ENCODE assay signal across 16 cellular contexts in the genomic region with DNA sequence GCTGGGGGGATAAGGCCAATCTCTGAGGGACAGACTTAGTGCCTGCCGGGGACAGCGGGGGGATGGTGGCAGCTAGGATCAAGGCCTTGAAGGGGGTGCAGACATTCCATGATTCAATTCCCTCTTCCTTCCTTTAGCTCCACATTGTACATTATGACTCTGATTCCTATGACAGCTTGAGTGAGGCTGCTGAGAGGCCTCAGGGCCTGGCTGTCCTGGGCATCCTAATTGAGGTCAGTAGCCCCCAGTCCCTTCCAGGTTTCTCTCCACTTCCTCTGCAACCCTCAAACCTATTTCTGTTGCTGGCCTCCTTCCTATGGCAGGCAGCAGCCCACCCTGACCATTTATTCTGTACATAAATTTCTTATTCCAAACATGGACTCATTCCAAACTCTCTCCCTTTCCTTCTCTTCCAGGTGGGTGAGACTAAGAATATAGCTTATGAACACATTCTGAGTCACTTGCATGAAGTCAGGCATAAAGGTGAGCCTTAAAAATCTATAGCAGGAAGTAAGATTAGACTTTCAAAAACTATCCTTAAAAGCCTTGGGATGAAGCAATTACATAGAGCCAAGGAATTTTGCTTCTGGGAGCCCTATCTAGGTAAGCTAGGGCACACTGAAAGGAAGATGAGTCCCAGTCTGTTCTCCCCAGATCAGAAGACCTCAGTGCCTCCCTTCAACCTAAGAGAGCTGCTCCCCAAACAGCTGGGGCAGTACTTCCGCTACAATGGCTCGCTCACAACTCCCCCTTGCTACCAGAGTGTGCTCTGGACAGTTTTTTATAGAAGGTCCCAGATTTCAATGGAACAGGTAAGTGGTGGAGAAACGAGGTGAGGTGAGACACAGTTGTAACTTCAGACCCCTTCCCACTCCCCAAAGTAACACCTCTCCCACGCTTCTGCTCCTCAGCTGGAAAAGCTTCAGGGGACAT. TPM values are rescaled to one million over a fixed set of nuclear protein-coding genes. Genes with fewer than 3 reads are reported as not detected.
DNase-seq lines count a peak whose midpoint lies in the region; ATAC-seq and TF ChIP-seq lines count a peak whose summit lies in the region.
"Had no signal": no experiment of that assay in that cellular context is flagged by ENCODE, and none has a peak within 500 bp of the region (broad histone marks: within the 10 kb centered on the region; RNA-seq: fewer than 3 reads in every experiment).

No MANE protein-coding gene starts in this region.

- H3K4me3 Mint-ChIP-seq in brain (peak overlapping the region in 1 of 5 experiments; percentile 49), nephron progenitor cell (no peak overlapping the region)
- H3K4me3 Mint-ChIP-seq: activated naive CD8-positive, alpha-beta T cell treated with anti-CD3 and anti-CD28 coated beads for 36 hours had no signal

- H3K4me1 ChIP-seq in BE2C = no peaks in the 10 kb centered on the region

- no peaks in the 10 kb centered on the region for H3K27me3 ChIP-seq in BE2C
- H3K27me3 ChIP-seq: esophagus muscularis mucosa had no signal

- peaks cover 20% of the 10 kb centered on the region for H3K36me3 ChIP-seq in BE2C

- H3K36me3 Mint-ChIP-seq in brain (peaks cover 20% of the 10 kb centered on the region), nephron progenitor cell (ENCODE audit: low read depth) (peaks cover 35% of the 10 kb centered on the region)

- H3K4me1 Mint-ChIP-seq in brain (peaks cover 39% of the 10 kb centered on the region), nephron progenitor cell (peaks cover 53% of the 10 kb centered on the region)

- TF ChIP-seq CTCF in brain (conservative IDR thresholded peaks at IDR 0.05) (no peak), nephron progenitor cell (IDR thresholded peaks at IDR 0.05) (no peak), BE2C (IDR thresholded peaks at IDR 0.05; ENCODE audit: low read depth, low read length) (no peak)

- peak; percentile 13 for TF ChIP-seq POLR2A in GM19099 (IDR thresholded peaks at IDR 0.05; ENCODE audit: extremely low read depth, insufficient read length, low read depth)

- ATAC-seq in HG03025 (IDR thresholded peaks at IDR 0.05; ENCODE audit: low FRiP score, unreplicated experiment) = no peak
- ATAC-seq: heart left ventricle had no signal

- DNase-seq in NAMALWA (ENCODE audit: low spot score) = peak; percentile 53
- no peak for DNase-seq in nephron progenitor cell
- DNase-seq in activated CD4-positive, alpha-beta T cell treated with anti-CD3 and anti-CD28 coated beads for 48 hours = no peak
- no peak for DNase-seq in stimulated activated CD4-positive, alpha-beta T cell treated with anti-CD3 and anti-CD28 coated beads, Interleukin-12 subunit alpha, Interleukin-12 subunit beta, amount 100 ng/mL, for 4 hours
- DNase-seq in BE2C = no peak
- DNase-seq: activated naive CD8-positive, alpha-beta T cell treated with anti-CD3 and anti-CD28 coated beads for 36 hours; C1 segment of cervical spinal cord; heart left ventricle; kidney; MV-4-11 had no signal

- H3K27me3 Mint-ChIP-seq in brain = no peaks in the 10 kb centered on the region
- peaks cover 5% of the 10 kb centered on the region for H3K27me3 Mint-ChIP-seq in nephron progenitor cell (ENCODE audit: low read depth, poor library complexity)

- H3K9me3 Mint-ChIP-seq in brain = no peaks in the 10 kb centered on the region
- H3K9me3 Mint-ChIP-seq in nephron progenitor cell = no peaks in the 10 kb centered on the region
- H3K9me3 Mint-ChIP-seq: activated naive CD8-positive, alpha-beta T cell treated with anti-CD3 and anti-CD28 coated beads for 36 hours had no signal

- no peaks in the 10 kb centered on the region for H3K9me3 ChIP-seq in BE2C
- H3K9me3 ChIP-seq: esophagus muscularis mucosa, heart left ventricle, prostate gland, tibial artery had no signal

- no peak overlapping the region for H3K4me3 ChIP-seq in BE2C (ENCODE audit: low read depth, low read length)
- H3K4me3 ChIP-seq: esophagus muscularis mucosa, heart left ventricle, prostate gland, tibial artery had no signal

- H3K27ac Mint-ChIP-seq in brain = peak overlapping the region; percentile 9 to 92 (median 70)
- H3K27ac Mint-ChIP-seq in nephron progenitor cell = peak overlapping the region; percentile 79
- H3K27ac Mint-ChIP-seq: activated naive CD8-positive, alpha-beta T cell treated with anti-CD3 and anti-CD28 coated beads for 36 hours had no signal

RNA-seq across cellular contexts. Expression of a gene that starts 5.1 kb away (rescaled TPM):
- 18.1 TPM for polyA plus RNA-seq in brain (ENCODE audit: insufficient read depth, low read depth, low replicate concordance)
- 2.8 TPM for polyA plus RNA-seq in BE2C (2012; ENCODE audit: insufficient read depth, insufficient read length, low read depth)

RNA-seq across cellular contexts. Expression of a gene that starts 6.2 kb away (rescaled TPM):
- 179 TPM for polyA plus RNA-seq in brain (ENCODE audit: insufficient read depth, low read depth, low replicate concordance)
- polyA plus RNA-seq in BE2C (2012; ENCODE audit: insufficient read depth, insufficient read length, low read depth) = 136 TPM

RNA-seq across cellular contexts. Expression of a gene that starts 9.9 kb away (rescaled TPM):
- polyA plus RNA-seq in brain (ENCODE audit: insufficient read depth, low read depth, low replicate concordance) = 13.0 TPM
- polyA plus RNA-seq in BE2C (2012; ENCODE audit: insufficient read depth, insufficient read length, low read depth) = 1.6 TPM

RNA-seq across cellular contexts. Expression of a gene that starts 19.7 kb away (rescaled TPM):
- polyA plus RNA-seq in brain (ENCODE audit: insufficient read depth, low read depth, low replicate concordance) = 32.5 TPM
- polyA plus RNA-seq in BE2C (2012; ENCODE audit: insufficient read depth, insufficient read length, low read depth) = 7.3 TPM

RNA-seq across cellular contexts. Expression of a gene that starts 26.7 kb away (rescaled TPM):
- polyA plus RNA-seq in brain (ENCODE audit: insufficient read depth, low read depth, low replicate concordance) = 22.5 TPM
- 32.3 TPM for polyA plus RNA-seq in BE2C (2012; ENCODE audit: insufficient read depth, insufficient read length, low read depth)
